8 cellular contexts compared by ENCODE assay signal in genomic region chr4:139177888-139178609, GRCh38. TPM values are rescaled to one million over a fixed set of nuclear protein-coding genes. Genes with fewer than 3 reads are reported as not detected.
DNase-seq lines count a peak whose midpoint lies in the region; ATAC-seq and TF ChIP-seq lines count a peak whose summit lies in the region.

No MANE protein-coding gene starts in this region.

- CTCF ChIA-PET in activated B cell treated with CpG ODN at 0.5 μM for 24 hours (lab: Charles Lee): interaction anchor here (1.6 to 1.7 kb wide), 2 partner anchors 118 to 123 kb away, joined by 6 to 8 read pairs; partner anchors contain the start of gene NAA15

- H3K27ac Mint-ChIP-seq in activated B cell treated with CpG ODN at 0.5 μM for 24 hours: peak overlapping the region; percentile 92

- peak overlapping the region; percentile 88 to 89 for H3K4me3 ChIP-seq in cardiac fibroblast (replicated peaks in 1 of 2; ENCODE audit: low read depth in 2 of 2, low read length in 2 of 2)

- TF ChIP-seq CTCF in AG09319 (IDR thresholded peaks at IDR 0.05; ENCODE audit: low read depth, low read length): no peak
- no peak for TF ChIP-seq CTCF in activated B cell treated with CpG ODN at 0.5 μM for 24 hours (IDR thresholded peaks at IDR 0.05)
- TF ChIP-seq CTCF in cardiac fibroblast (IDR thresholded peaks at IDR 0.05; ENCODE audit: low read depth, low read length): no peak

- peak; percentile 59 for ATAC-seq in GM19025 (IDR thresholded peaks at IDR 0.05; ENCODE audit: low read depth, unreplicated experiment)
- peak; percentile 74 for ATAC-seq in HG03196 (IDR thresholded peaks at IDR 0.05; ENCODE audit: unreplicated experiment)
- ATAC-seq in activated B cell treated with CpG ODN at 0.5 μM for 24 hours (ENCODE audit: low read depth): peak; percentile 74

- DNase-seq in AG09319 (ENCODE audit: extremely low read depth, low read depth) (peak; percentile 85), NCI-H2227 treated with DMSO at 0.1 percent for 48 hours (lab: John Stamatoyannopoulos, UW) (peak; percentile 92), activated B cell treated with CpG ODN at 0.5 μM for 24 hours (peak; percentile 89), cardiac fibroblast (ENCODE audit: low read depth in 2 of 2) (peak; percentile 93 to 97), islet precursor cell (peak; percentile 98)
- DNase-seq in stimulated activated CD4-positive, alpha-beta T cell treated with anti-CD3 and anti-CD28 coated beads, Interleukin-12 subunit alpha, Interleukin-12 subunit beta, amount 100 ng/mL, for 4 hours: peak; percentile 85

- H3K36me3 Mint-ChIP-seq in activated B cell treated with CpG ODN at 0.5 μM for 24 hours (ENCODE audit: low read depth): peaks cover 2% of the 10 kb centered on the region

- POLR2A ChIA-PET in activated B cell treated with CpG ODN at 0.5 μM for 24 hours (lab: Charles Lee): interaction anchor here (1.1 to 4.4 kb wide), 13 partner anchors 10 to 383 kb away, joined by 3 to 74 read pairs (median 8); partner anchors contain the start of genes NAA15, NDUFC1, NOCT and SETD7

- no peaks in the 10 kb centered on the region for H3K9me3 Mint-ChIP-seq in activated B cell treated with CpG ODN at 0.5 μM for 24 hours

- peak overlapping the region; percentile 93 for H3K4me3 Mint-ChIP-seq in activated B cell treated with CpG ODN at 0.5 μM for 24 hours

- peaks cover 25% of the 10 kb centered on the region for H3K4me1 Mint-ChIP-seq in activated B cell treated with CpG ODN at 0.5 μM for 24 hours

- intact Hi-C loops in activated B cell treated with CpG ODN at 0.5 μM for 24 hours (cut with micrococcal nuclease): loop anchor here (1.0 to 5.0 kb wide), 12 partner anchors 34 to 1347 kb away; partner anchors contain the start of genes ELMOD2, NAA15, NOCT and SETD7

- H3K27me3 Mint-ChIP-seq in activated B cell treated with CpG ODN at 0.5 μM for 24 hours: no peaks in the 10 kb centered on the region

RNA-seq across cellular contexts. Expression of gene ELF2, which starts 1.0 kb away (rescaled TPM):
- total RNA-seq in activated B cell treated with CpG ODN at 0.5 μM for 24 hours: 48.7 and 57.9 TPM in 2 replicates

Comparison
In these comparisons a context has a peak if more than half of its experiments do, and no peak if none do; other contexts are left out.
1. Peak in every context shown above with its lines: DNase-seq, ATAC-seq and H3K4me3 ChIP-seq.